In genomic region chr20:31568041-31568731, GRCh38 we compare ENCODE assay signal across 11 cellular contexts. TPM values are rescaled to one million over a fixed set of nuclear protein-coding genes. Genes with fewer than 3 reads are reported as not detected.
DNase-seq lines count a peak whose midpoint lies in the region; ATAC-seq and TF ChIP-seq lines count a peak whose summit lies in the region.
"Had no signal": no experiment of that assay in that cellular context is flagged by ENCODE, and none has a peak within 500 bp of the region (broad histone marks: within the 10 kb centered on the region; RNA-seq: fewer than 3 reads in every experiment).

No MANE protein-coding gene starts in this region.

- POLR2A ChIA-PET in activated CD4-positive, alpha-beta T cell treated with anti-CD3 and anti-CD28 coated beads for 36 hours (lab: Charles Lee), result no interaction called here
- POLR2A ChIA-PET in WTC11 (lab: Charles Lee), result interaction anchor here (0.5 to 3.2 kb wide), 6 partner anchors 8 to 176 kb away, joined by 3 to 25 read pairs (median 6); partner anchors contain the start of gene ID1

- H3K27me3 Mint-ChIP-seq in activated CD4-positive, alpha-beta T cell treated with anti-CD3 and anti-CD28 coated beads for 36 hours, result no peaks in the 10 kb centered on the region
- no peaks in the 10 kb centered on the region for H3K27me3 Mint-ChIP-seq in WTC11 (ENCODE audit: low read depth)

- DNase-seq in activated CD4-positive, alpha-beta T cell treated with anti-CD3 and anti-CD28 coated beads for 36 hours, result no peak
- DNase-seq in activated CD4-positive, alpha-beta T cell treated with anti-CD3 and anti-CD28 coated beads, Interleukin-2, amount 50 U/mL, for 4 hours, result no peak
- DNase-seq in WTC11 (ENCODE audit: low spot score) (no peak), fibroblast of the aortic adventitia (ENCODE audit: low read depth) (peak; percentile 50), LoVo (ENCODE audit: low spot score) (no peak)
- DNase-seq in stimulated activated effector memory CD8-positive, alpha-beta T cell treated with anti-CD3 and anti-CD28 coated beads, Interleukin-12 subunit alpha, Interleukin-12 subunit beta, amount 100 ng/mL, for 72 hours (ENCODE audit: low spot score in 2 of 2), result no peak
- DNase-seq in stimulated activated CD4-positive, alpha-beta T cell treated with anti-CD3 and anti-CD28 coated beads, Interleukin-4, amount 100 ng/mL, for 24 hours, result no peak
- DNase-seq in effector CD8-positive, alpha-beta T cell (lab: John Stamatoyannopoulos, UW), result no peak
- DNase-seq: activated T-cell treated with anti-CD3 and anti-CD28 coated beads, Interleukin-2, amount 50 U/mL, for 4 hours; NCI-H2081 treated with DMSO at 0.1 percent for 48 hours had no signal

- H3K4me3 Mint-ChIP-seq in activated CD4-positive, alpha-beta T cell treated with anti-CD3 and anti-CD28 coated beads for 36 hours, result no peak overlapping the region
- H3K4me3 Mint-ChIP-seq in WTC11, result no peak overlapping the region
- H3K4me3 Mint-ChIP-seq in stimulated activated effector memory CD8-positive, alpha-beta T cell treated with anti-CD3 and anti-CD28 coated beads, Interleukin-12 subunit alpha, Interleukin-12 subunit beta, amount 100 ng/mL, for 72 hours, result no peak overlapping the region
- H3K4me3 Mint-ChIP-seq: activated T-cell treated with anti-CD3 and anti-CD28 coated beads, Interleukin-2, amount 50 U/mL, for 4 hours had no signal

- TF ChIP-seq CTCF in WTC11 (IDR thresholded peaks at IDR 0.05) (no peak), fibroblast of the aortic adventitia (IDR thresholded peaks at IDR 0.05; ENCODE audit: insufficient read depth, low read length) (no peak)

- CTCF ChIA-PET in activated CD4-positive, alpha-beta T cell treated with anti-CD3 and anti-CD28 coated beads for 36 hours (lab: Charles Lee), result interaction anchor here (0.7 to 31.0 kb wide), 9 partner anchors 9 to 288 kb away, joined by 3 to 712 read pairs (median 5); partner anchors contain the start of gene ID1
- CTCF ChIA-PET in WTC11 (lab: Charles Lee), result interaction anchor here (0.5 to 15.0 kb wide), 23 partner anchors 9 to 852 kb away, joined by 3 to 927 read pairs (median 6); partner anchors contain the start of genes BCL2L1, HM13, ID1 and TPX2

- intact Hi-C loops in activated CD4-positive, alpha-beta T cell treated with anti-CD3 and anti-CD28 coated beads for 36 hours (cut with DNase I, micrococcal nuclease), result no loop called here

- H3K36me3 Mint-ChIP-seq in activated CD4-positive, alpha-beta T cell treated with anti-CD3 and anti-CD28 coated beads for 36 hours (ENCODE audit: low read depth), result peaks cover 26% of the 10 kb centered on the region
- H3K36me3 Mint-ChIP-seq in WTC11, result peaks cover 15% of the 10 kb centered on the region
- peaks cover 65% of the 10 kb centered on the region for H3K36me3 Mint-ChIP-seq in stimulated activated effector memory CD8-positive, alpha-beta T cell treated with anti-CD3 and anti-CD28 coated beads, Interleukin-12 subunit alpha, Interleukin-12 subunit beta, amount 100 ng/mL, for 72 hours

- H3K27ac Mint-ChIP-seq in activated CD4-positive, alpha-beta T cell treated with anti-CD3 and anti-CD28 coated beads for 36 hours, result peak overlapping the region; percentile 47
- H3K27ac Mint-ChIP-seq in WTC11, result peak overlapping the region; percentile 70; the same call in 1 of the 2 replicates
- H3K27ac Mint-ChIP-seq in stimulated activated effector memory CD8-positive, alpha-beta T cell treated with anti-CD3 and anti-CD28 coated beads, Interleukin-12 subunit alpha, Interleukin-12 subunit beta, amount 100 ng/mL, for 72 hours, result peak overlapping the region; percentile 74

- no peak for ATAC-seq in activated CD4-positive, alpha-beta T cell treated with anti-CD3 and anti-CD28 coated beads for 36 hours
- ATAC-seq in WTC11, result no peak
- no peak for ATAC-seq in stimulated activated effector memory CD8-positive, alpha-beta T cell treated with anti-CD3 and anti-CD28 coated beads, Interleukin-12 subunit alpha, Interleukin-12 subunit beta, amount 100 ng/mL, for 72 hours
- ATAC-seq: activated T-cell treated with anti-CD3 and anti-CD28 coated beads, Interleukin-2, amount 50 U/mL, for 4 hours; esophagus mucosa had no signal

- no peaks in the 10 kb centered on the region for H3K9me3 Mint-ChIP-seq in activated CD4-positive, alpha-beta T cell treated with anti-CD3 and anti-CD28 coated beads for 36 hours (ENCODE audit: low read depth)
- H3K9me3 Mint-ChIP-seq in WTC11, result no peaks in the 10 kb centered on the region
- H3K9me3 Mint-ChIP-seq in stimulated activated effector memory CD8-positive, alpha-beta T cell treated with anti-CD3 and anti-CD28 coated beads, Interleukin-12 subunit alpha, Interleukin-12 subunit beta, amount 100 ng/mL, for 72 hours, result no peaks in the 10 kb centered on the region
- H3K9me3 Mint-ChIP-seq: activated T-cell treated with anti-CD3 and anti-CD28 coated beads, Interleukin-2, amount 50 U/mL, for 4 hours had no signal

- peaks cover 33% of the 10 kb centered on the region for H3K4me1 Mint-ChIP-seq in activated CD4-positive, alpha-beta T cell treated with anti-CD3 and anti-CD28 coated beads for 36 hours
- peaks cover 47% of the 10 kb centered on the region for H3K4me1 Mint-ChIP-seq in WTC11
- peaks cover 35% of the 10 kb centered on the region for H3K4me1 Mint-ChIP-seq in stimulated activated effector memory CD8-positive, alpha-beta T cell treated with anti-CD3 and anti-CD28 coated beads, Interleukin-12 subunit alpha, Interleukin-12 subunit beta, amount 100 ng/mL, for 72 hours

- H3K4me3 ChIP-seq in fibroblast of the aortic adventitia (ENCODE audit: low read depth, low read length), result no peak overlapping the region

TF ChIP-seq in WTC11, 78 proteins besides CTCF, POLR2A, EP300 and RAD21:
- TF ChIP-seq GRHL2 (CRISPR knock-in tag; IDR thresholded peaks at IDR 0.05; ENCODE audit: insufficient replicate concordance, severe bottlenecking) (no peak), TP53 (CRISPR knock-in tag; IDR thresholded peaks at IDR 0.05) (no peak)

RNA-seq across cellular contexts. Expression of gene ID1, which starts 36.9 kb away (rescaled TPM):
- total RNA-seq in activated CD4-positive, alpha-beta T cell treated with anti-CD3 and anti-CD28 coated beads for 36 hours, result 1 to 10 TPM; 2.2 to 3.5 TPM
- 88.8 to 158 TPM (median 149 TPM) in 3 replicates for total RNA-seq in WTC11 (2021)
- total RNA-seq in fibroblast of the aortic adventitia (ENCODE audit: low replicate concordance), result 62.3 and 98.9 TPM in 2 replicates

RNA-seq across cellular contexts. Expression of gene HM13, which starts 53.9 kb away (rescaled TPM):
- total RNA-seq in activated CD4-positive, alpha-beta T cell treated with anti-CD3 and anti-CD28 coated beads for 36 hours, result 100 to 1,000 TPM; 108 to 111 TPM
- 93.3 to 103 TPM (median 101 TPM) in 3 replicates for total RNA-seq in WTC11 (2021)
- 47.6 and 131 TPM in 2 replicates for total RNA-seq in fibroblast of the aortic adventitia (ENCODE audit: low replicate concordance)

Comparison
In these comparisons a context has a peak if more than half of its experiments do, and no peak if none do; other contexts are left out.
1. RNA of gene ID1, which starts 36.9 kb away (total RNA-seq): 62.3 to 98.9 TPM in fibroblast of the aortic adventitia and 88.8 to 158 TPM in WTC11; 2.2 to 3.5 TPM in activated CD4-positive, alpha-beta T cell treated with anti-CD3 and anti-CD28 coated beads for 36 hours; every median in the first group is over 10 times any median in the second.
2. Peak in every context shown above with its lines, with median percentiles within 50 percentile points of each other: H3K27ac Mint-ChIP-seq.